17 cellular contexts compared by ENCODE assay signal in the genomic region with DNA sequence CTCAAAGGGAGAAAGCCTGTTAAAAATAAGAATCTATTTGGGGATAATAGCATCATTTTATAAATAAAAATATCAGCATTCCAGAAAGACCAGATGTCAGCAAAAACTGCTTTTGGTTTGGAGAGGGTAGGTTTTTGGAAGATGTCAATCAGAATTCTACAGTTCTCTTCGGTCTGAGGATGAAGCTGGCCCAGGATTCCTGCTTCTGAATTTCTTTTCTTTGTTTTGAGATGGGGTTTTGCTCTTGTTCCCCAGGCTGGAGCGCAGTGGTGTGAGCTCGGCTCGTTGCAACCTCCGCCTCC. TPM values are rescaled to one million over a fixed set of nuclear protein-coding genes. Genes with fewer than 3 reads are reported as not detected.
DNase-seq lines count a peak whose midpoint lies in the region; ATAC-seq and TF ChIP-seq lines count a peak whose summit lies in the region.
"Had no signal": no experiment of that assay in that cellular context is flagged by ENCODE, and none has a peak within 500 bp of the region (broad histone marks: within the 10 kb centered on the region; RNA-seq: fewer than 3 reads in every experiment).

No MANE protein-coding gene starts in this region.

- H3K27ac ChIP-seq in MM.1S (ENCODE audit: low read length) = peak overlapping the region; percentile 89
- no peak overlapping the region for H3K27ac ChIP-seq in duodenal mucosa (ENCODE audit: low read depth, low read length)
- H3K27ac ChIP-seq in thoracic aorta = peak overlapping the region; percentile 30 to 59
- H3K27ac ChIP-seq: cardiac muscle cell had no signal

- H3K36me3 ChIP-seq in MM.1S (replicated peaks; ENCODE audit: insufficient read depth, low read length) (no peaks in the 10 kb centered on the region), duodenal mucosa (ENCODE audit: control insufficient read depth in 1 of 2, insufficient read depth in 2 of 2, low read length in 2 of 2) (no peaks in the 10 kb centered on the region), thoracic aorta (no peaks in the 10 kb centered on the region)
- H3K36me3 ChIP-seq: cardiac muscle cell had no signal

- ATAC-seq in thoracic aorta (ENCODE audit: insufficient number of reproducible peaks, low FRiP score, low read depth) (no peak), GM21723 (IDR thresholded peaks at IDR 0.05; ENCODE audit: unreplicated experiment) (no peak)
- ATAC-seq: PC-3 had no signal

- H3K4me1 ChIP-seq in MM.1S (ENCODE audit: low read length) (peaks cover 31% of the 10 kb centered on the region), duodenal mucosa (ENCODE audit: control insufficient read depth in 1 of 2, insufficient read depth in 2 of 2, low read length in 2 of 2) (peaks cover 36 to 58% of the 10 kb centered on the region in 2 donors), thoracic aorta (ENCODE audit: control insufficient read depth in 1 of 2, low read depth in 2 of 2) (peaks cover 32 to 52% of the 10 kb centered on the region in 2 donors)

- no peak for DNase-seq in GM12865 (ENCODE audit: low read depth)
- no peak for DNase-seq in MM.1S
- DNase-seq in thoracic aorta (ENCODE audit: low spot score) = no peak
- DNase-seq in HuH-7 (ENCODE audit: low spot score) = no peak
- no peak for DNase-seq in NCI-H128 (lab: John Stamatoyannopoulos, UW; ENCODE audit: unreplicated experiment)
- DNase-seq: activated effector memory CD4-positive, alpha-beta T cell treated with anti-CD3 and anti-CD28 coated beads, Interleukin-2, amount 50 U/mL, for 16 hours; Calu3; hippocampal formation; NCI-H1694 treated with DMSO at 0.1 percent for 48 hours; NCI-H526 treated with DMSO at 0.1 percent for 48 hours; nucleus accumbens; PC-3; stimulated activated CD4-positive, alpha-beta T cell treated with anti-CD3 and anti-CD28 coated beads, Interleukin-12 subunit alpha, Interleukin-12 subunit beta, amount 100 ng/mL, for 4 hours had no signal

- H3K27me3 ChIP-seq in MM.1S (replicated peaks; ENCODE audit: insufficient read depth, low read length) (no peaks in the 10 kb centered on the region), duodenal mucosa (ENCODE audit: control insufficient read depth in 1 of 2, insufficient read depth in 2 of 2, low read length in 2 of 2) (no peaks in the 10 kb centered on the region), thoracic aorta (replicated peaks; ENCODE audit: insufficient read depth) (no peaks in the 10 kb centered on the region)
- H3K27me3 ChIP-seq: cardiac muscle cell had no signal

- H2AFZ ChIP-seq in MM.1S (ENCODE audit: low read length) = peak overlapping the region; percentile 79; the same call in 1 of the 2 replicates

- H3K4me2 ChIP-seq in MM.1S (ENCODE audit: low read depth, low read length) = peak overlapping the region; percentile 79

- H3K9me3 ChIP-seq in MM.1S (replicated peaks; ENCODE audit: insufficient read depth, low read length) (no peaks in the 10 kb centered on the region), duodenal mucosa (ENCODE audit: control insufficient read depth in 1 of 2, low read length in 2 of 2) (no peaks in the 10 kb centered on the region), thoracic aorta (no peaks in the 10 kb centered on the region)

- no peaks in the 10 kb centered on the region for H4K20me1 ChIP-seq in MM.1S (ENCODE audit: insufficient read depth, low read length)

- no peak for TF ChIP-seq CTCF in GM12865 (IDR thresholded peaks at IDR 0.05; ENCODE audit: insufficient read depth, low read depth, low read length, missing control alignments)
- TF ChIP-seq CTCF in MM.1S (IDR thresholded peaks at IDR 0.05; ENCODE audit: low read length) = no peak
- TF ChIP-seq CTCF in thoracic aorta (IDR thresholded peaks at IDR 0.05) = no peak

- H3K9me2 ChIP-seq in MM.1S (replicated peaks; ENCODE audit: insufficient read depth, low read length) = no peaks in the 10 kb centered on the region

- peaks cover 17% of the 10 kb centered on the region for H3F3A ChIP-seq in MM.1S (ENCODE audit: insufficient read depth, low read length)

- H3K79me2 ChIP-seq in MM.1S (ENCODE audit: low read length) = no peaks in the 10 kb centered on the region

- peak overlapping the region; percentile 69; the same call in 1 of the 2 replicates for H3K9ac ChIP-seq in MM.1S (ENCODE audit: low read length)
- H3K9ac ChIP-seq in duodenal mucosa (ENCODE audit: low read depth in 1 of 2, low read length in 2 of 2) = peak overlapping the region; percentile 1 to 17

- H3K4me3 ChIP-seq in GM12865 (ENCODE audit: low read depth, low read length) (peak overlapping the region; percentile 45), MM.1S (ENCODE audit: low read length) (peak overlapping the region; percentile 33; the same call in 1 of the 2 replicates), duodenal mucosa (ENCODE audit: low read depth in 1 of 2, low read length in 2 of 2) (no peak overlapping the region), thoracic aorta (no peak overlapping the region)
- H3K4me3 ChIP-seq: cardiac muscle cell, lung had no signal

RNA-seq across cellular contexts. Expression of a gene that starts 31.0 kb away (rescaled TPM):
- total RNA-seq in thoracic aorta = 10 to 100 TPM; 33.8 to 39.4 TPM

RNA-seq across cellular contexts. Expression of a gene that starts 35.1 kb away (rescaled TPM):
- total RNA-seq in thoracic aorta = 10 to 100 TPM; 21.1 to 21.9 TPM

RNA-seq across cellular contexts. Expression of a gene that starts 52.0 kb away (rescaled TPM):
- 10 to 100 TPM; 17.6 to 19.1 TPM for total RNA-seq in thoracic aorta

RNA-seq across cellular contexts. Expression of a gene that starts 56.1 kb away (rescaled TPM):
- 10 to 100 TPM; 16.1 to 38.9 TPM for total RNA-seq in thoracic aorta

Comparison
In these comparisons a context has a peak if more than half of its experiments do, and no peak if none do; other contexts are left out.
1. H3K4me3 ChIP-seq: peak in GM12865 (single experiment) and MM.1S (single experiment); none in duodenal mucosa (0 of 2) and thoracic aorta (single experiment).